ENCODE assay signal across 10 cellular contexts in the genomic region with DNA sequence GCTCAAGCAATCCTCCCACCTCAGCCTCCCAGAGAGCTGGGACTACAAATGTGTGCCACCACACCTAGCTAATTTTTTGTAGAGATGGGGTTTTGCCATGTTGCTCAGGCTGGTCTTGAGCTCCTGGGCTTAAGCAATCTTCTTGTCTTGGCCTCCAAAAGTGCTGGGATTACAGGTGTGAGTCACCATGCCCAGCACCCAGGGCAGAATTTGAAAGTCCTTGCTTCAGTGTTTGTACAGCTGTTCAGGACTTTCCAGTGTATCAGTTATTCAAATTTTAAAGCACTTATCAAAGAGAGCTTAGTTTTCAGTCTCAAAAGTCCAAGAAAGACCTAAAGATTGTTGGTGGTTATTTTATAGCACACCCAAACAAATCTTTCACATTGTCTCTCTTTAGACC. TPM values are rescaled to one million over a fixed set of nuclear protein-coding genes. Genes with fewer than 3 reads are reported as not detected.
A peak's percentile ranks its signal among the peaks of the same experiment; 100 is the strongest.
DNase-seq lines count a peak whose midpoint lies in the region; ATAC-seq and TF ChIP-seq lines count a peak whose summit lies in the region.
"Had no signal": no experiment of that assay in that cellular context is flagged by ENCODE, and none has a peak within 500 bp of the region (broad histone marks: within the 10 kb centered on the region; RNA-seq: fewer than 3 reads in every experiment).

No MANE protein-coding gene starts in this region.

- no peak for TF ChIP-seq POLR2A in prostate gland (IDR thresholded peaks at IDR 0.05)

- DNase-seq in DMS79 treated with DMSO at 0.1 percent for 48 hours (lab: John Stamatoyannopoulos, UW), result peak; percentile 44
- no peak for DNase-seq in DMS79 (lab: John Stamatoyannopoulos, UW)
- peak; percentile 60 for DNase-seq in brain microvascular endothelial cell
- no peak for DNase-seq in prostate gland (ENCODE audit: low spot score)
- no peak for DNase-seq in NOMO-1 treated with DMSO at 0.1 percent for 48 hours (lab: John Stamatoyannopoulos, UW; ENCODE audit: unreplicated experiment)
- DNase-seq in AG08396 (ENCODE audit: low spot score), result no peak
- DNase-seq: activated gamma-delta T cell treated with Interleukin-2 at 50 U/mL for 16 hours, left ventricle myocardium superior had no signal

- H3K36me3 ChIP-seq in brain microvascular endothelial cell (replicated peaks), result no peaks in the 10 kb centered on the region
- H3K36me3 ChIP-seq in prostate gland, result no peaks in the 10 kb centered on the region

- ATAC-seq in HG03342 (IDR thresholded peaks at IDR 0.05; ENCODE audit: unreplicated experiment) (peak; percentile 50), HG03520 (IDR thresholded peaks at IDR 0.05; ENCODE audit: unreplicated experiment) (no peak)
- ATAC-seq: left ventricle myocardium superior had no signal

- TF ChIP-seq CTCF in brain microvascular endothelial cell (IDR thresholded peaks at IDR 0.05; ENCODE audit: low read depth, low read length, missing control alignments) (no peak), prostate gland (IDR thresholded peaks at IDR 0.05) (no peak)

- H3K4me3 ChIP-seq in brain microvascular endothelial cell (ENCODE audit: low read depth, low read length), result no peak overlapping the region
- H3K4me3 ChIP-seq in prostate gland, result no peak overlapping the region

- H3K27ac ChIP-seq in brain microvascular endothelial cell, result peak overlapping the region; percentile 2
- H3K27ac ChIP-seq in prostate gland, result peak overlapping the region; percentile 40 to 54

- H3K4me1 ChIP-seq in prostate gland (replicated peaks), result no peaks in the 10 kb centered on the region

- H3K27me3 ChIP-seq in brain microvascular endothelial cell (replicated peaks) (no peaks in the 10 kb centered on the region), prostate gland (replicated peaks; ENCODE audit: insufficient read depth) (no peaks in the 10 kb centered on the region)

- no peaks in the 10 kb centered on the region for H3K9me3 ChIP-seq in prostate gland

- intact Hi-C loops in prostate gland (cut with DNase I), result no loop called here

- in situ Hi-C loops in brain microvascular endothelial cell (cut with HindIII; ENCODE audit: low pct_ligation_motif_present, low sequenced_read_pairs), result loop anchor here (25.0 kb wide), 2 partner anchors 149 to 424 kb away; no protein-coding TSS in a partner anchor

RNA-seq across cellular contexts. Expression of gene VPS54, which starts 43.6 kb away (rescaled TPM):
- total RNA-seq in prostate gland, result 10 to 100 TPM; 33.5 to 41.1 TPM

Comparison
In these comparisons a context has a peak if more than half of its experiments do, and no peak if none do; other contexts are left out.
1. DNase-seq: peak in DMS79 treated with DMSO at 0.1 percent for 48 hours (single experiment) and brain microvascular endothelial cell (single experiment); none in DMS79 (single experiment), prostate gland (single experiment), NOMO-1 treated with DMSO at 0.1 percent for 48 hours (single experiment) and AG08396 (single experiment).